15 cellular contexts compared by ENCODE assay signal in the genomic region with DNA sequence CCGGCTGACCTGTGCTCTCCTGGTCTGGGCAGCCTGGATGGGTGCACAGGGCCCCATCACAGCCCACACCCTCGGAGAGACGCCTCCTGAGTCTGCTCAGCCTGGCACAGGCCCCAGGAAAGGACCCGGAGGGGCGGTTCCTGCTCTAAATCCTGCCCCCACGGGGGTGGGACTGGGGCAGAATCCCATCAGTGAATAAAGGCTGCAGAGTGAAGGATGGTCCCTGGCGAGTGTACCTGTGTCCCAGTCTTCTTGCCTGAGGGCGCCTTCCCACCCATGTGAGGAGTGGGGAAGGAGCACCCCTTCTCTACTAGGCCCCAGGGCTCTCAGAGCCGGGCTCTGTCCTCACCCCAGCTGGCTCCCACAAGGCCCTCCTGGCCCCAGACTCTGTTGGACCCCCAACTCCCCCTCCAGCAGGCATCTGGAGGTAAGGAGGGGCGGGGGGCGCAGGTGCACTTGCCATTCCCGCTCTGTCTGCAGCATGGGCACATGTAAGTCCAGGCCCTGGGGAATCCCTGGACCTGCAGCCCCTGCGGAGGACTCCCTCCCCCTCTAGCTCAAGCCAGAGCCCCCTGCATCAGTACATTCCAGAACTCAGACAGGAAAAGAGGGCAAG. TPM values are rescaled to one million over a fixed set of nuclear protein-coding genes. Genes with fewer than 3 reads are reported as not detected.
DNase-seq lines count a peak whose midpoint lies in the region; ATAC-seq and TF ChIP-seq lines count a peak whose summit lies in the region.
"Had no signal": no experiment of that assay in that cellular context is flagged by ENCODE, and none has a peak within 500 bp of the region (broad histone marks: within the 10 kb centered on the region; RNA-seq: fewer than 3 reads in every experiment).

No MANE protein-coding gene starts in this region.

- no peak overlapping the region for H2AFZ ChIP-seq in osteoblast (ENCODE audit: low read length)

- peak overlapping the region; percentile 79 for H3K27ac Mint-ChIP-seq in Caco-2 (ENCODE audit: unreplicated experiment)
- H3K27ac Mint-ChIP-seq: activated CD4-positive, alpha-beta memory T cell treated with anti-CD3 and anti-CD28 coated beads, Interleukin-2, amount 10 ng/mL, durations not matched to agents 7 days and 5 days; activated naive CD8-positive, alpha-beta T cell treated with anti-CD3 and anti-CD28 coated beads, Interleukin-2, amount 10 ng/mL, durations not matched to agents 7 days and 5 days; activated T-cell treated with anti-CD3 and anti-CD28 coated beads, Interleukin-2, amount 50 U/mL, for 72 hours had no signal

- intact Hi-C loops in Caco-2 (cut with micrococcal nuclease; ENCODE audit: unreplicated experiment) (no loop called here), upper lobe of right lung (cut with DNase I) (no loop called here)

- ATAC-seq in upper lobe of right lung (no peak), HG03095 (IDR thresholded peaks at IDR 0.05; ENCODE audit: unreplicated experiment) (no peak)
- ATAC-seq: activated T-cell treated with anti-CD3 and anti-CD28 coated beads, Interleukin-2, amount 50 U/mL, for 72 hours had no signal

- H3K79me2 ChIP-seq in osteoblast (ENCODE audit: insufficient read depth, low read length), result no peaks in the 10 kb centered on the region

- no peaks in the 10 kb centered on the region for H3K4me1 Mint-ChIP-seq in Caco-2 (ENCODE audit: low read depth, unreplicated experiment)

- CTCF ChIA-PET in Caco-2 (lab: Charles Lee), result no interaction called here

- TF ChIP-seq RAD21 in Ishikawa (IDR thresholded peaks at IDR 0.05; ENCODE audit: low read depth), result no peak

- H3K27me3 ChIP-seq in Caco-2 (replicated peaks; ENCODE audit: control insufficient read depth, insufficient read depth, low read length), result no peaks in the 10 kb centered on the region
- no peaks in the 10 kb centered on the region for H3K27me3 ChIP-seq in esophagus (ENCODE audit: control insufficient read depth in 1 of 2, insufficient read depth in 2 of 2, low read length in 2 of 2)
- no peaks in the 10 kb centered on the region for H3K27me3 ChIP-seq in osteoblast (ENCODE audit: insufficient read depth, low read length)
- H3K27me3 ChIP-seq in upper lobe of right lung, result peaks cover 22% of the 10 kb centered on the region

- H3K4me1 ChIP-seq in Caco-2 (peaks cover 38% of the 10 kb centered on the region), esophagus (ENCODE audit: control insufficient read depth in 2 of 2, insufficient read depth in 2 of 2, low read length in 1 of 2) (peaks cover 20 to 54% of the 10 kb centered on the region in 2 donors), osteoblast (ENCODE audit: insufficient read depth, low read length) (peaks cover 4% of the 10 kb centered on the region), upper lobe of right lung (peaks cover 11% of the 10 kb centered on the region)

- H3K27ac ChIP-seq in esophagus (ENCODE audit: low read depth in 2 of 2, low read length in 1 of 2) (peak overlapping the region; percentile 72 to 89), osteoblast (ENCODE audit: low read depth, low read length) (no peak overlapping the region), upper lobe of right lung (no peak overlapping the region)
- H3K27ac ChIP-seq: cardiac muscle cell, heart right ventricle, KMS-11 had no signal

- no peak for TF ChIP-seq CTCF in Caco-2 (IDR thresholded peaks at IDR 0.05; ENCODE audit: insufficient read depth in 1 of 2, low read depth in 1 of 2, low read length in 1 of 2, severe bottlenecking in 1 of 2, unreplicated experiment in 1 of 2)
- no peak for TF ChIP-seq CTCF in osteoblast (IDR thresholded peaks at IDR 0.05; ENCODE audit: extremely low read depth, low read depth, low read length)
- TF ChIP-seq CTCF in upper lobe of right lung (IDR thresholded peaks at IDR 0.05), result no peak

- peaks cover 13% of the 10 kb centered on the region for H3K36me3 Mint-ChIP-seq in Caco-2 (ENCODE audit: insufficient read depth, unreplicated experiment)
- H3K36me3 Mint-ChIP-seq: activated naive CD8-positive, alpha-beta T cell treated with anti-CD3 and anti-CD28 coated beads, Interleukin-2, amount 10 ng/mL, durations not matched to agents 7 days and 5 days had no signal

- POLR2A ChIA-PET in Caco-2 (lab: Charles Lee), result no interaction called here

- H3K9me3 Mint-ChIP-seq in Caco-2 (ENCODE audit: unreplicated experiment), result no peaks in the 10 kb centered on the region
- H3K9me3 Mint-ChIP-seq: activated CD4-positive, alpha-beta memory T cell treated with anti-CD3 and anti-CD28 coated beads, Interleukin-2, amount 10 ng/mL, durations not matched to agents 7 days and 5 days; activated naive CD8-positive, alpha-beta T cell treated with anti-CD3 and anti-CD28 coated beads, Interleukin-2, amount 10 ng/mL, durations not matched to agents 7 days and 5 days; activated T-cell treated with anti-CD3 and anti-CD28 coated beads, Interleukin-2, amount 50 U/mL, for 72 hours had no signal

- no peak for DNase-seq in Caco-2
- DNase-seq in osteoblast (ENCODE audit: insufficient read length, low spot score, missing footprints), result peak; percentile 94
- no peak for DNase-seq in RKO (ENCODE audit: low spot score)
- DNase-seq in upper lobe of right lung, result no peak
- DNase-seq: activated CD4-positive, alpha-beta memory T cell treated with anti-CD3 and anti-CD28 coated beads, Interleukin-2, amount 10 ng/mL, durations not matched to agents 7 days and 5 days; activated naive CD8-positive, alpha-beta T cell treated with anti-CD3 and anti-CD28 coated beads, Interleukin-2, amount 10 ng/mL, durations not matched to agents 7 days and 5 days; activated T-cell treated with anti-CD3 and anti-CD28 coated beads, Interleukin-2, amount 50 U/mL, for 72 hours; NCI-H1105; NK-92 treated with Interleukin-12 subunit alpha and Interleukin-12 subunit beta, amount 100 ng/mL, for 24 hours had no signal

- H3K4me3 ChIP-seq in Caco-2 (ENCODE audit: low read depth, low read length), result no peak overlapping the region
- H3K4me3 ChIP-seq in esophagus (ENCODE audit: low read depth in 1 of 2, low read length in 2 of 2), result peak overlapping the region in 1 of 2 donors; percentile 12
- H3K4me3 ChIP-seq in osteoblast (ENCODE audit: insufficient read depth, low read length), result no peak overlapping the region
- no peak overlapping the region for H3K4me3 ChIP-seq in upper lobe of right lung

- peaks cover 36% of the 10 kb centered on the region for H4K20me1 ChIP-seq in osteoblast (ENCODE audit: insufficient read depth, low read length)

- no peak overlapping the region for H3K4me2 ChIP-seq in osteoblast (ENCODE audit: insufficient read depth, low read length)
- H3K4me2 ChIP-seq: KMS-11 had no signal

- no peaks in the 10 kb centered on the region for H3K9me3 ChIP-seq in Caco-2
- no peaks in the 10 kb centered on the region for H3K9me3 ChIP-seq in esophagus (ENCODE audit: control insufficient read depth in 2 of 2, insufficient read depth in 1 of 2, low read depth in 1 of 2, low read length in 1 of 2)
- H3K9me3 ChIP-seq in osteoblast (ENCODE audit: low read depth, low read length), result no peaks in the 10 kb centered on the region
- H3K9me3 ChIP-seq in upper lobe of right lung, result no peaks in the 10 kb centered on the region
- H3K9me3 ChIP-seq: heart right ventricle had no signal

- TF ChIP-seq EP300 in Ishikawa (IDR thresholded peaks at IDR 0.05; ENCODE audit: borderline replicate concordance), result no peak

- WGBS in esophagus, 2 donors, result 56 to 66% methylated on average over 13 of the region's 13 CpGs

- H3K27me3 Mint-ChIP-seq in Caco-2 (ENCODE audit: insufficient read depth, unreplicated experiment), result no peaks in the 10 kb centered on the region

- peak overlapping the region; percentile 11 for H3K4me3 Mint-ChIP-seq in Caco-2 (ENCODE audit: unreplicated experiment)
- H3K4me3 Mint-ChIP-seq: activated CD4-positive, alpha-beta memory T cell treated with anti-CD3 and anti-CD28 coated beads, Interleukin-2, amount 10 ng/mL, durations not matched to agents 7 days and 5 days; activated naive CD8-positive, alpha-beta T cell treated with anti-CD3 and anti-CD28 coated beads, Interleukin-2, amount 10 ng/mL, durations not matched to agents 7 days and 5 days; activated T-cell treated with anti-CD3 and anti-CD28 coated beads, Interleukin-2, amount 50 U/mL, for 72 hours had no signal

- H3K36me3 ChIP-seq in Caco-2 (ENCODE audit: control insufficient read depth, insufficient read depth, low read length) (no peaks in the 10 kb centered on the region), esophagus (ENCODE audit: control insufficient read depth in 2 of 2, insufficient read depth in 2 of 2, low read length in 1 of 2) (peaks cover 0 to 9% of the 10 kb centered on the region in 2 donors), osteoblast (ENCODE audit: insufficient read depth, low read length) (no peaks in the 10 kb centered on the region), upper lobe of right lung (no peaks in the 10 kb centered on the region)
- H3K36me3 ChIP-seq: cardiac muscle cell had no signal

- BruUV-seq in Caco-2 (replicated peaks; lab: Mats Ljungman, UMichigan), result no TSS peak

TF ChIP-seq in Ishikawa, 13 proteins besides CTCF, POLR2A, EP300 and RAD21:
- TF ChIP-seq TAF1 (IDR thresholded peaks at IDR 0.05; ENCODE audit: low read depth), result no peak
- TF ChIP-seq ZBTB7A (IDR thresholded peaks at IDR 0.05; ENCODE audit: low read depth), result peak; percentile 9; the same call in 1 of the 2 replicates

RNA-seq across cellular contexts. Expression of a gene that starts 21.3 kb away (rescaled TPM):
- total RNA-seq in Caco-2 (2022), result 39.9 and 45.2 TPM in 2 replicates
- polyA plus RNA-seq in esophagus, result 10 to 100 TPM; 57.9 to 82.0 TPM
- total RNA-seq in osteoblast, result 44.8 and 54.3 TPM in 2 replicates
- total RNA-seq in upper lobe of right lung, result 24.8 TPM

Comparison
In these comparisons a context has a peak if more than half of its experiments do, and no peak if none do; other contexts are left out.
1. H3K27ac ChIP-seq: peak in esophagus (2 of 2); none in osteoblast (single experiment) and upper lobe of right lung (single experiment).